8 cellular contexts compared by ENCODE assay signal in genomic region chr10:45672201-45673073, GRCh38. TPM values are rescaled to one million over a fixed set of nuclear protein-coding genes. Genes with fewer than 3 reads are reported as not detected.
DNase-seq lines count a peak whose midpoint lies in the region; ATAC-seq and TF ChIP-seq lines count a peak whose summit lies in the region.

Gene ZFAND4 (minus strand): TSS chr10:45672772. CDS start chr10:45663725, 9,047 bp downstream.

- ATAC-seq in CD4-positive, alpha-beta T cell (ENCODE audit: poor library complexity) = peak; percentile 98
- ATAC-seq in GM19395 (IDR thresholded peaks at IDR 0.05; ENCODE audit: unreplicated experiment) = peak; percentile 97
- ATAC-seq in HG03565 (IDR thresholded peaks at IDR 0.05; ENCODE audit: unreplicated experiment) = peak; percentile 94
- ATAC-seq in memory B cell (ENCODE audit: low read depth) = peak; percentile 92

- H3K4me3 Mint-ChIP-seq in CD4-positive, alpha-beta T cell = peak within 1 kb of the TSS; percentile 94
- peak within 1 kb of the TSS; percentile 85 for H3K4me3 Mint-ChIP-seq in memory B cell

- peaks cover 42% of the 10 kb centered on the region for H3K4me1 Mint-ChIP-seq in CD4-positive, alpha-beta T cell (ENCODE audit: low read depth)
- H3K4me1 Mint-ChIP-seq in memory B cell = peaks cover 20% of the 10 kb centered on the region

- peak; percentile 87 to 94 (median 92) for DNase-seq in CD4-positive, alpha-beta T cell
- peak; percentile 95 for DNase-seq in NCI-H774 (lab: John Stamatoyannopoulos, UW)
- DNase-seq in activated CD8-positive, alpha-beta memory T cell treated with anti-CD3 and anti-CD28 coated beads for 1 hour (ENCODE audit: extremely low read depth in 1 of 2, low read depth in 1 of 2) = peak; percentile 84 to 91
- DNase-seq in effector CD8-positive, alpha-beta T cell (lab: John Stamatoyannopoulos, UW) = peak; percentile 87
- peak; percentile 86 to 92 for DNase-seq in memory B cell (ENCODE audit: low spot score in 2 of 2)
- DNase-seq in stimulated activated CD8-positive, alpha-beta memory T cell treated with anti-CD3 and anti-CD28 coated beads, Interleukin-12 subunit alpha, Interleukin-12 subunit beta, amount 100 ng/mL, for 24 hours (ENCODE audit: extremely low read depth) = peak; percentile 85

- H3K27ac Mint-ChIP-seq in CD4-positive, alpha-beta T cell = peak within 1 kb of the TSS; percentile 87
- peak within 1 kb of the TSS; percentile 84 for H3K27ac Mint-ChIP-seq in memory B cell

- peak within 1 kb of the TSS; percentile 64 for H3K27ac ChIP-seq in CD4-positive, alpha-beta T cell (ENCODE audit: low read depth, low read length)

- POLR2A ChIA-PET in CD4-positive, alpha-beta T cell (lab: Charles Lee) = interaction anchor here (0.9 to 1.5 kb wide), 7 partner anchors 10 to 207 kb away, joined by 3 to 15 read pairs (median 6); partner anchors contain the start of gene WASHC2C

- H3K27me3 Mint-ChIP-seq in CD4-positive, alpha-beta T cell = no peaks in the 10 kb centered on the region
- no peaks in the 10 kb centered on the region for H3K27me3 Mint-ChIP-seq in memory B cell

- intact Hi-C loops in CD4-positive, alpha-beta T cell (cut with DNase I, micrococcal nuclease) = loop anchor here (2.0 to 10.0 kb wide), 5 partner anchors 55 to 428 kb away; partner anchors contain the start of gene WASHC2C (in 1 of the 2)

- H3K27me3 ChIP-seq in CD4-positive, alpha-beta T cell (ENCODE audit: control insufficient read depth, insufficient read depth, low read length) = no peaks in the 10 kb centered on the region

- H3K9me3 ChIP-seq in CD4-positive, alpha-beta T cell (ENCODE audit: control insufficient read depth, low read length) = no peaks in the 10 kb centered on the region

- CTCF ChIA-PET in CD4-positive, alpha-beta T cell (lab: Charles Lee) = interaction anchor here (0.9 to 1.9 kb wide), 3 partner anchors 9 to 208 kb away, joined by 3 to 7 read pairs (median 5); no protein-coding TSS in a partner anchor

- TF ChIP-seq CTCF in CD4-positive, alpha-beta T cell (IDR thresholded peaks at IDR 0.05) = no peak

- peaks cover 8% of the 10 kb centered on the region for H3K36me3 Mint-ChIP-seq in CD4-positive, alpha-beta T cell (ENCODE audit: low read depth)
- no peaks in the 10 kb centered on the region for H3K36me3 Mint-ChIP-seq in memory B cell

- H3K9me3 Mint-ChIP-seq in CD4-positive, alpha-beta T cell = no peaks in the 10 kb centered on the region
- peaks cover 2% of the 10 kb centered on the region for H3K9me3 Mint-ChIP-seq in memory B cell

RNA-seq across cellular contexts. Expression of gene ZFAND4, which starts in this region (rescaled TPM):
- total RNA-seq in CD4-positive, alpha-beta T cell = 10 to 100 TPM; 30.4 to 34.5 TPM

Comparison
In these comparisons a context has a peak if more than half of its experiments do, and no peak if none do; other contexts are left out.
1. Peak in every context shown above with its lines: DNase-seq, ATAC-seq and H3K27ac ChIP-seq.